Comparison of ENCODE assay signal across 11 cellular contexts in genomic region chr1:26094076-26094669, GRCh38. TPM values are rescaled to one million over a fixed set of nuclear protein-coding genes. Genes with fewer than 3 reads are reported as not detected.
DNase-seq lines count a peak whose midpoint lies in the region; ATAC-seq and TF ChIP-seq lines count a peak whose summit lies in the region.
"Had no signal": no experiment of that assay in that cellular context is flagged by ENCODE, and none has a peak within 500 bp of the region (broad histone marks: within the 10 kb centered on the region; RNA-seq: fewer than 3 reads in every experiment).

No MANE protein-coding gene starts in this region.

- no peak overlapping the region for H2BK5ac ChIP-seq in trophoblast cell (ENCODE audit: low read depth, low read length, poor library complexity)

- no peak overlapping the region for H3K9ac ChIP-seq in trophoblast cell (ENCODE audit: low read length)

- peak overlapping the region; percentile 52 for H2BK12ac ChIP-seq in trophoblast cell (ENCODE audit: low read length)

- peak overlapping the region; percentile 63 for H2AFZ ChIP-seq in trophoblast cell (ENCODE audit: insufficient read depth, low read length, poor library complexity)

- H2BK120ac ChIP-seq in trophoblast cell (ENCODE audit: insufficient read depth, low read length, poor library complexity) = no peak overlapping the region

- H4K8ac ChIP-seq in trophoblast cell (ENCODE audit: low read depth, low read length) = peak overlapping the region; percentile 43

- H3K36me3 ChIP-seq in left ventricle myocardium inferior (no peaks in the 10 kb centered on the region), trophoblast cell (ENCODE audit: control insufficient read depth in 1 of 2, insufficient read depth in 2 of 2, low read length in 2 of 2) (no peaks in the 10 kb centered on the region)
- H3K36me3 ChIP-seq: tibial artery had no signal

- no peak overlapping the region for H4K91ac ChIP-seq in trophoblast cell (ENCODE audit: low read depth, low read length)

- H4K12ac ChIP-seq in trophoblast cell (ENCODE audit: low read depth, low read length) = no peak overlapping the region

- peaks cover 20% of the 10 kb centered on the region for H3K4me1 ChIP-seq in left ventricle myocardium inferior
- H3K4me1 ChIP-seq in trophoblast cell (ENCODE audit: control insufficient read depth in 1 of 2, insufficient read depth in 2 of 2, low read length in 2 of 2) = peaks cover 14 to 17% of the 10 kb centered on the region in 2 experiments

- peak overlapping the region; percentile 35 for H3K4me2 ChIP-seq in trophoblast cell (ENCODE audit: low read length)

- no peaks in the 10 kb centered on the region for H3K9me3 ChIP-seq in left ventricle myocardium inferior (replicated peaks)
- H3K9me3 ChIP-seq in trophoblast cell (ENCODE audit: insufficient read depth, low read depth, low read length) = no peaks in the 10 kb centered on the region
- H3K9me3 ChIP-seq: mucosa of descending colon, tibial artery had no signal

- WGBS in trophoblast cell (ENCODE audit: extremely low coverage, insufficient coverage, insufficient read length) = no CpG with 5 or more reads among the region's 11 CpGs

- peaks cover 2% of the 10 kb centered on the region for H3K79me1 ChIP-seq in trophoblast cell (ENCODE audit: low read length)

- H3K23ac ChIP-seq in trophoblast cell (ENCODE audit: low read length) = no peak overlapping the region

- no peak overlapping the region for H3K4ac ChIP-seq in trophoblast cell (ENCODE audit: low read depth, low read length)

- H3K27me3 ChIP-seq in left ventricle myocardium inferior (ENCODE audit: low read depth) = no peaks in the 10 kb centered on the region
- no peaks in the 10 kb centered on the region for H3K27me3 ChIP-seq in trophoblast cell (ENCODE audit: insufficient read depth, low read length)

- peak overlapping the region; percentile 53 for H3K4me3 ChIP-seq in left ventricle myocardium inferior
- H3K4me3 ChIP-seq in trophoblast cell (ENCODE audit: low read depth, low read length) = no peak overlapping the region
- H3K4me3 ChIP-seq: mucosa of descending colon, tibial artery had no signal

- TF ChIP-seq CTCF in left ventricle myocardium inferior (IDR thresholded peaks at IDR 0.05; ENCODE audit: borderline replicate concordance) = no peak

- no peak overlapping the region for H2AK5ac ChIP-seq in trophoblast cell (ENCODE audit: low read length)

- H3K14ac ChIP-seq in trophoblast cell (ENCODE audit: low read length) = peak overlapping the region; percentile 65

- intact Hi-C loops in left ventricle myocardium inferior (cut with micrococcal nuclease) = no loop called here

- no peak overlapping the region for H3K18ac ChIP-seq in trophoblast cell (ENCODE audit: low read length)

- H3K79me2 ChIP-seq in trophoblast cell (ENCODE audit: control insufficient read depth, insufficient read depth, low read length, poor library complexity) = no peaks in the 10 kb centered on the region

- DNase-seq in DMS 273 (lab: John Stamatoyannopoulos, UW; ENCODE audit: unreplicated experiment) (peak; percentile 54), DMS 273 treated with DMSO at 0.1 percent for 48 hours (lab: John Stamatoyannopoulos, UW) (no peak), NCI-H345 treated with DMSO at 0.1 percent for 48 hours (lab: John Stamatoyannopoulos, UW; ENCODE audit: unreplicated experiment) (peak; percentile 11), left ventricle myocardium inferior (peak; percentile 70), trophoblast cell (peak; percentile 73 to 76)
- DNase-seq in NK-92 treated with Interleukin-12 subunit alpha and Interleukin-12 subunit beta, amount 100 ng/mL, for 24 hours (lab: John Stamatoyannopoulos, UW) = no peak
- no peak for DNase-seq in effector CD8-positive, alpha-beta T cell (lab: John Stamatoyannopoulos, UW)
- DNase-seq: mucosa of descending colon had no signal

- no peak for ATAC-seq in HG03097 (IDR thresholded peaks at IDR 0.05; ENCODE audit: low FRiP score, unreplicated experiment)
- ATAC-seq: mucosa of descending colon had no signal

- H3K27ac ChIP-seq in left ventricle myocardium inferior (replicated peaks) (peak overlapping the region; percentile 89), trophoblast cell (ENCODE audit: low read depth, low read length) (no peak overlapping the region)
- H3K27ac ChIP-seq: 22Rv1, tibial artery had no signal

RNA-seq across cellular contexts. Expression of gene PDIK1L, which starts 17.5 kb away (rescaled TPM):
- 4.2 TPM for total RNA-seq in left ventricle myocardium inferior
- polyA plus RNA-seq in trophoblast cell (2013) = 1.3 and 1.7 TPM in 2 replicates

RNA-seq across cellular contexts. Expression of gene TRIM63, which starts 26.7 kb away (rescaled TPM):
- total RNA-seq in left ventricle myocardium inferior = 203 TPM
- 0.44 and 0.53 TPM in 2 replicates for polyA plus RNA-seq in trophoblast cell (2013)

RNA-seq across cellular contexts. Expression of gene SLC30A2, which starts 48.3 kb away (rescaled TPM):
- 7.1 TPM for total RNA-seq in left ventricle myocardium inferior
- 13.6 and 15.5 TPM in 2 replicates for polyA plus RNA-seq in trophoblast cell (2013)

Comparison
In these comparisons a context has a peak if more than half of its experiments do, and no peak if none do; other contexts are left out.
1. DNase-seq: peak in DMS 273 (single experiment), NCI-H345 treated with DMSO at 0.1 percent for 48 hours (single experiment), left ventricle myocardium inferior (single experiment) and trophoblast cell (2 of 2); none in DMS 273 treated with DMSO at 0.1 percent for 48 hours (single experiment), NK-92 treated with Interleukin-12 subunit alpha and Interleukin-12 subunit beta, amount 100 ng/mL, for 24 hours (single experiment) and effector CD8-positive, alpha-beta T cell (single experiment).